In genomic region chr20:7248392-7248992, GRCh38 we compare ENCODE assay signal across 19 cellular contexts.
DNase-seq lines count a peak whose midpoint lies in the region; ATAC-seq and TF ChIP-seq lines count a peak whose summit lies in the region.
"Had no signal": no experiment of that assay in that cellular context is flagged by ENCODE, and none has a peak within 500 bp of the region (broad histone marks: within the 10 kb centered on the region; RNA-seq: fewer than 3 reads in every experiment).

No MANE protein-coding gene starts in this region.

- TF ChIP-seq CTCF in CD14-positive monocyte (IDR thresholded peaks at IDR 0.05), result no peak

- peaks cover 0 to 3% (median 2%) of the 10 kb centered on the region in 3 donors for H3K27me3 Mint-ChIP-seq in CD14-positive monocyte (ENCODE audit: low read depth in 3 of 3)
- peaks cover 4% of the 10 kb centered on the region for H3K27me3 Mint-ChIP-seq in activated naive CD8-positive, alpha-beta T cell treated with anti-CD3 and anti-CD28 coated beads for 36 hours
- H3K27me3 Mint-ChIP-seq: activated CD4-positive, alpha-beta memory T cell treated with anti-CD3 and anti-CD28 coated beads, Interleukin-2, amount 10 ng/mL, durations not matched to agents 7 days and 5 days; type B pancreatic cell had no signal

- H3K4me1 Mint-ChIP-seq in CD14-positive monocyte, result no peaks in the 10 kb centered on the region
- no peaks in the 10 kb centered on the region for H3K4me1 Mint-ChIP-seq in activated naive CD8-positive, alpha-beta T cell treated with anti-CD3 and anti-CD28 coated beads for 36 hours
- H3K4me1 Mint-ChIP-seq: activated CD4-positive, alpha-beta memory T cell treated with anti-CD3 and anti-CD28 coated beads, Interleukin-2, amount 10 ng/mL, durations not matched to agents 7 days and 5 days had no signal

- peak; percentile 67 for ATAC-seq in left lobe of liver

- no peak overlapping the region for H3K27ac Mint-ChIP-seq in CD14-positive monocyte
- no peak overlapping the region for H3K27ac Mint-ChIP-seq in activated naive CD8-positive, alpha-beta T cell treated with anti-CD3 and anti-CD28 coated beads for 36 hours
- H3K27ac Mint-ChIP-seq: activated CD4-positive, alpha-beta memory T cell treated with anti-CD3 and anti-CD28 coated beads, Interleukin-2, amount 10 ng/mL, durations not matched to agents 7 days and 5 days; T-helper 1 cell treated with Interleukin-12 subunit alpha and Interleukin-12 subunit beta and Interleukin-4 antibody, amounts not matched to agents 30 μg/mL and 1 μg/mL, for 36 hours; type B pancreatic cell had no signal

- H3K36me3 Mint-ChIP-seq in CD14-positive monocyte, result no peaks in the 10 kb centered on the region
- no peaks in the 10 kb centered on the region for H3K36me3 Mint-ChIP-seq in activated naive CD8-positive, alpha-beta T cell treated with anti-CD3 and anti-CD28 coated beads for 36 hours
- H3K36me3 Mint-ChIP-seq: type B pancreatic cell had no signal

- peak; percentile 68 for DNase-seq in DMS 273 (lab: John Stamatoyannopoulos, UW; ENCODE audit: unreplicated experiment)
- DNase-seq in DMS79 treated with DMSO at 0.1 percent for 48 hours (lab: John Stamatoyannopoulos, UW), result peak; percentile 39
- peak; percentile 48 for DNase-seq in NCI-H69 (lab: John Stamatoyannopoulos, UW)
- no peak for DNase-seq in left lobe of liver (ENCODE audit: low spot score)
- DNase-seq in CD14-positive monocyte (ENCODE audit: low spot score), result no peak
- no peak for DNase-seq in activated T-cell treated with anti-CD3 and anti-CD28 coated beads, Interleukin-2, amount 50 U/mL, for 1 hour
- DNase-seq in activated naive CD8-positive, alpha-beta T cell treated with anti-CD3 and anti-CD28 coated beads for 36 hours, result no peak
- DNase-seq: activated CD4-positive, alpha-beta memory T cell treated with anti-CD3 and anti-CD28 coated beads, Interleukin-2, amount 10 ng/mL, durations not matched to agents 7 days and 5 days; activated CD4-positive, alpha-beta T cell treated with anti-CD3 and anti-CD28 coated beads for 1 hour; activated gamma-delta T cell; EL; glutamatergic neuron; KBM-7; mammary epithelial cell; NCI-H1105 treated with DMSO at 0.1 percent for 48 hours; NCI-H82; stimulated activated CD4-positive, alpha-beta T cell treated with anti-CD3 and anti-CD28 coated beads, Interleukin-2, amount 100 ng/mL, for 48 hours had no signal

- H3K9me3 Mint-ChIP-seq in CD14-positive monocyte, result peaks cover 0 to 1% (median 0%) of the 10 kb centered on the region in 7 donors
- H3K9me3 Mint-ChIP-seq in activated naive CD8-positive, alpha-beta T cell treated with anti-CD3 and anti-CD28 coated beads for 36 hours, result no peaks in the 10 kb centered on the region
- H3K9me3 Mint-ChIP-seq: T-helper 1 cell treated with Interleukin-12 subunit alpha and Interleukin-12 subunit beta and Interleukin-4 antibody, amounts not matched to agents 30 μg/mL and 1 μg/mL, for 36 hours; type B pancreatic cell had no signal

- intact Hi-C loops in CD14-positive monocyte (cut with micrococcal nuclease), result no loop called here

- no peak overlapping the region for H3K4me3 Mint-ChIP-seq in CD14-positive monocyte
- no peak overlapping the region for H3K4me3 Mint-ChIP-seq in activated naive CD8-positive, alpha-beta T cell treated with anti-CD3 and anti-CD28 coated beads for 36 hours
- H3K4me3 Mint-ChIP-seq: activated CD4-positive, alpha-beta memory T cell treated with anti-CD3 and anti-CD28 coated beads, Interleukin-2, amount 10 ng/mL, durations not matched to agents 7 days and 5 days; T-helper 1 cell treated with Interleukin-12 subunit alpha and Interleukin-12 subunit beta and Interleukin-4 antibody, amounts not matched to agents 30 μg/mL and 1 μg/mL, for 36 hours; type B pancreatic cell had no signal

Comparison
In these comparisons a context has a peak if more than half of its experiments do, and no peak if none do; other contexts are left out.
1. DNase-seq: peak in DMS 273 (single experiment), DMS79 treated with DMSO at 0.1 percent for 48 hours (single experiment) and NCI-H69 (single experiment); none in left lobe of liver (single experiment), CD14-positive monocyte (single experiment), activated T-cell treated with anti-CD3 and anti-CD28 coated beads, Interleukin-2, amount 50 U/mL, for 1 hour (single experiment) and activated naive CD8-positive, alpha-beta T cell treated with anti-CD3 and anti-CD28 coated beads for 36 hours (single experiment).